16 cellular contexts compared by ENCODE assay signal in the genomic region with DNA sequence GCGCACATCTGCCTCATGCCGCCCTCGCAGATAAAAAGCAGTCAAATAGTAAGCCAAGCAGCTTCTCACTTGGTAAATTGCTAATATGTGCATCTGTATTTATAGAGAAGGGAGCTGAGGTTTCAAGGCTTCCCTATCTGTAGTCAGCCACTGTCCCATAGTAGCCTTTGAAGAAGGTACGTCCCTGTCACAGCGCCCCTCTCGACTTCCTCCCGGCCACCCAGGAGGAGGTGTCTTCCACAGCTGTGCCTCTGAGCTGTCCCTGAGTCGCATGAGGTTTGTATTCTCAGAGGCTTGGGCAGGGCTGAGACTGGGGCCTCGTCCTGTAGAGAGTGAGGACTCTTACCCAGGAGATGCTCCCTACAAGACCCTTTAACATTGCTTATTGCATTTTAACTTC. TPM values are rescaled to one million over a fixed set of nuclear protein-coding genes. Genes with fewer than 3 reads are reported as not detected.
"Had no signal": no experiment of that assay in that cellular context is flagged by ENCODE, and none has a peak within 500 bp of the region (broad histone marks: within the 10 kb centered on the region; RNA-seq: fewer than 3 reads in every experiment).

No MANE protein-coding gene starts in this region.

- H3K4me2 ChIP-seq: smooth muscle cell had no signal

- H3K36me3 ChIP-seq: gastroesophageal sphincter, neutrophil, upper lobe of right lung had no signal

- ATAC-seq: activated CD4-positive, CD25-positive, alpha-beta regulatory T cell treated with anti-CD3 and anti-CD28 coated beads, Interleukin-2, amount 50 U/mL, for 24 hours; gastroesophageal sphincter; left ventricle myocardium superior; right cardiac atrium; stimulated activated effector memory CD8-positive, alpha-beta T cell treated with anti-CD3 and anti-CD28 coated beads, Interleukin-12 subunit alpha, Interleukin-12 subunit beta, amount 100 ng/mL, for 72 hours; upper lobe of right lung had no signal

- H3K27me3 ChIP-seq: gastroesophageal sphincter, neutrophil, upper lobe of right lung had no signal

- DNase-seq: activated CD4-positive, alpha-beta memory T cell treated with anti-CD3 and anti-CD28 coated beads for 36 hours; activated CD8-positive, alpha-beta memory T cell treated with anti-CD3 and anti-CD28 coated beads, Interleukin-2, amount 50 U/mL, for 4 hours; activated naive CD4-positive, alpha-beta T cell; central memory CD4-positive, alpha-beta T cell; effector CD4-positive, alpha-beta T cell; kidney; left ventricle myocardium superior; posterior cingulate gyrus; upper lobe of right lung had no signal

- H3K4me3 ChIP-seq: coronary artery, gastroesophageal sphincter, smooth muscle cell, upper lobe of right lung had no signal

- H3K27ac ChIP-seq: coronary artery, neutrophil, upper lobe of right lung had no signal

RNA-seq across cellular contexts. Expression of a gene that starts 49.0 kb away (rescaled TPM):
- polyA plus RNA-seq: smooth muscle cell had no signal
